ENCODE assay signal across 24 cellular contexts in the genomic region with DNA sequence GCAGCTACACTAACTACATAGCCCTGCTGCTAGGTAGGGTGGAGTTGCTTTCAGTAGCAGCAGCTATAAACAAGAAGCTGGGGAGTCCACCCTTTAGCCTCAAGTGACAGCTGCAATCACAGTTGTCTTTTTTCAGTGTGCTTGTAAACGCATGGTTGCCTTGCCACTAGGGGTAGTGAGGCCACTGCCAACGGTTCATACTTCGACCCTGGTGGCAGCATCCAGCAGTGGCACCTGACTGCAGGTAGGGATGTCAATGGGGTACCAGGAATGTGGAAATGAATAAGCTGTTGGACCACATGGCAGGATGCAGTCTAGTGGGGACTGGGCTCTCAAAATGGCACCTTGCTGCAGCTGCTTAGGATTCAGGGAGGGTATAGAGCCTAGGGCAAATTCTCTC.
"Had no signal": no experiment of that assay in that cellular context is flagged by ENCODE, and none has a peak within 500 bp of the region (broad histone marks: within the 10 kb centered on the region; RNA-seq: fewer than 3 reads in every experiment).

No MANE protein-coding gene starts in this region.

- H3K4me1 ChIP-seq: SJSA1 had no signal

- H3K27ac ChIP-seq: SJSA1, SK-N-MC had no signal

- FAIRE-seq: RCC 7860 had no signal

- H3K9me3 ChIP-seq: MG63, SJSA1 had no signal

- H3K36me3 ChIP-seq: MG63, SJSA1 had no signal

- DNase-seq: IMR-90, Karpas-422, KG1, MG63, NCI-H1092, NCI-H1105 treated with DMSO at 0.1 percent for 48 hours, NCI-H1417 treated with DMSO at 0.1 percent for 48 hours, NCI-H146, NCI-H1694 treated with DMSO at 0.1 percent for 48 hours, NCI-H1930, NCI-H2081, NCI-H2107, NCI-H226, NCI-H446, NCI-H510A, NCI-H524 treated with DMSO at 0.1 percent for 48 hours, NCI-H69, NCI-H774, Right ventricle myocardium superior, RPMI8226, SIG-M5 had no signal

- H3K4me3 ChIP-seq: MG63, SJSA1, SK-N-MC had no signal

- H3K27me3 ChIP-seq: MG63, SJSA1 had no signal
